In genomic region chr2:46825231-46825957, GRCh38 we compare ENCODE assay signal across 16 cellular contexts.
"Had no signal": no experiment of that assay in that cellular context is flagged by ENCODE, and none has a peak within 500 bp of the region (broad histone marks: within the 10 kb centered on the region; RNA-seq: fewer than 3 reads in every experiment).

No MANE protein-coding gene starts in this region.

- H3K9me3 Mint-ChIP-seq: activated naive CD4-positive, alpha-beta T cell treated with anti-CD3 and anti-CD28 coated beads for 36 hours; activated naive CD8-positive, alpha-beta T cell treated with anti-CD3 and anti-CD28 coated beads, Interleukin-2, amount 50 U/mL, for 24 hours; activated T-helper 1 cell treated with anti-CD3 and anti-CD28 coated beads, Interleukin-12 subunit alpha, Interleukin-12 subunit beta, Interleukin-2, Interleukin-4 antibody, amounts not matched to agents 30 ng/mL and 10 ng/mL and 1 ng/mL, durations not matched to agents 14 hours and 24 hours and 36 hours had no signal

- H3K36me3 ChIP-seq: neutrophil, tibial nerve had no signal

- H3K36me3 Mint-ChIP-seq: WTC11 had no signal

- H3K27me3 ChIP-seq: hepatocyte, neutrophil, tibial nerve had no signal

- H3K27ac Mint-ChIP-seq: activated CD8-positive, alpha-beta T cell treated with anti-CD3 and anti-CD28 coated beads for 36 hours; activated naive CD4-positive, alpha-beta T cell treated with anti-CD3 and anti-CD28 coated beads for 36 hours; activated naive CD8-positive, alpha-beta T cell treated with anti-CD3 and anti-CD28 coated beads, Interleukin-2, amount 50 U/mL, for 24 hours; activated T-helper 1 cell treated with anti-CD3 and anti-CD28 coated beads, Interleukin-12 subunit alpha, Interleukin-12 subunit beta, Interleukin-2, Interleukin-4 antibody, amounts not matched to agents 30 ng/mL and 10 ng/mL and 1 ng/mL, durations not matched to agents 14 hours and 24 hours and 36 hours; naive thymus-derived CD4-positive, alpha-beta T cell; stimulated activated naive B cell treated with anti-CD40 and anti-IgM and Interleukin-4, amounts not matched to agents 10 μg/mL and 1 μg/mL and 100 μg/mL, for 72 hours; WTC11 had no signal

- H3K27ac ChIP-seq: hepatocyte, neutrophil, tibial nerve had no signal

- H3K4me1 ChIP-seq: tibial nerve had no signal

- H3K4me3 Mint-ChIP-seq: activated CD8-positive, alpha-beta T cell treated with anti-CD3 and anti-CD28 coated beads for 36 hours; activated naive CD4-positive, alpha-beta T cell treated with anti-CD3 and anti-CD28 coated beads for 36 hours; activated naive CD8-positive, alpha-beta T cell treated with anti-CD3 and anti-CD28 coated beads, Interleukin-2, amount 50 U/mL, for 24 hours; activated T-helper 1 cell treated with anti-CD3 and anti-CD28 coated beads, Interleukin-12 subunit alpha, Interleukin-12 subunit beta, Interleukin-2, Interleukin-4 antibody, amounts not matched to agents 30 ng/mL and 10 ng/mL and 1 ng/mL, durations not matched to agents 14 hours and 24 hours and 36 hours; naive thymus-derived CD4-positive, alpha-beta T cell; stimulated activated naive B cell treated with anti-CD40 and anti-IgM and Interleukin-4, amounts not matched to agents 10 μg/mL and 1 μg/mL and 100 μg/mL, for 72 hours; WTC11 had no signal

- H3K4me1 Mint-ChIP-seq: activated naive CD8-positive, alpha-beta T cell treated with anti-CD3 and anti-CD28 coated beads, Interleukin-2, amount 50 U/mL, for 24 hours; naive thymus-derived CD4-positive, alpha-beta T cell had no signal

- H3K27me3 Mint-ChIP-seq: activated naive CD8-positive, alpha-beta T cell treated with anti-CD3 and anti-CD28 coated beads, Interleukin-2, amount 50 U/mL, for 24 hours had no signal

- DNase-seq: activated CD4-positive, alpha-beta T cell treated with anti-CD3 and anti-CD28 coated beads for 4 hours; activated CD8-positive, alpha-beta memory T cell treated with anti-CD3 and anti-CD28 coated beads, Interleukin-2, amount 50 U/mL, for 4 hours; activated CD8-positive, alpha-beta T cell treated with anti-CD3 and anti-CD28 coated beads for 36 hours; activated naive CD4-positive, alpha-beta T cell treated with anti-CD3 and anti-CD28 coated beads for 36 hours; activated naive CD8-positive, alpha-beta T cell treated with anti-CD3 and anti-CD28 coated beads, Interleukin-2, amount 50 U/mL, for 24 hours; aorta; islet precursor cell; mucosa of descending colon; naive thymus-derived CD4-positive, alpha-beta T cell; stimulated activated CD4-positive, alpha-beta T cell treated with anti-CD3 and anti-CD28 coated beads, Interleukin-2, amount 100 ng/mL, for 48 hours; stimulated activated naive B cell treated with anti-CD40 and anti-IgM and Interleukin-4, amounts not matched to agents 10 μg/mL and 1 μg/mL and 100 μg/mL, for 72 hours had no signal

- H3K9me3 ChIP-seq: mucosa of descending colon, neutrophil had no signal

- ATAC-seq: activated CD8-positive, alpha-beta T cell treated with anti-CD3 and anti-CD28 coated beads for 36 hours; activated naive CD8-positive, alpha-beta T cell treated with anti-CD3 and anti-CD28 coated beads, Interleukin-2, amount 50 U/mL, for 24 hours; mucosa of descending colon; naive thymus-derived CD4-positive, alpha-beta T cell; stimulated activated naive B cell treated with anti-CD40 and anti-IgM and Interleukin-4, amounts not matched to agents 10 μg/mL and 1 μg/mL and 100 μg/mL, for 72 hours; WTC11 had no signal

- H3K4me3 ChIP-seq: hepatocyte, mucosa of descending colon, tibial nerve had no signal
